In the genomic region with DNA sequence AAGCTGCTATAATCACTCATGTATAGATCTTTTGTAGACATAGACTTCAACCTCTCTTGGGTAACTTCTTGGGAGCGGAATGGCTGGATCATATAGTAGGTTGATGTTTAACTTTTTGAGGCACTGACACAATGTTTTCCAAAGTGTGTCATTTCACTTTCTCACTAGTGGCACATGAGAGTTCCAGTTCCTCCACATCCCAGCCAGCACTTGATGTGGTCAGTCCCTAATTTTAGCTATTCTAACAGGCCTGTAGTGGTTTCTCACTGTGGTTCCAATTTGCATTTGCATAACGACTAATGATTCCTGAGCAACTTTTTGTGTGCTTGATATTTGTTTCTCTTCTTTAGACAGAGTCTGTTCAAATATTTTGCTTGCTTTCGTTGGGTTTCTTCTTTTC, we compare ENCODE assay signal across 30 cellular contexts.
"Had no signal": no experiment of that assay in that cellular context is flagged by ENCODE, and none has a peak within 500 bp of the region (broad histone marks: within the 10 kb centered on the region; RNA-seq: fewer than 3 reads in every experiment).

No MANE protein-coding gene starts in this region.

- H3K36me3 Mint-ChIP-seq: mesothelial cell of epicardium; neural progenitor cell; stimulated activated memory B cell treated with anti-CD40 and anti-IgM and Interleukin-4, amounts not matched to agents 10 μg/mL and 1 μg/mL and 100 μg/mL, for 72 hours; type B pancreatic cell had no signal

- H3K4me3 ChIP-seq: left ventricle myocardium inferior, lung, neural progenitor cell, ovary, right atrium auricular region, right lobe of liver, smooth muscle cell, tibial nerve, uterus had no signal

- H3K9me3 Mint-ChIP-seq: type B pancreatic cell had no signal

- H3K27ac Mint-ChIP-seq: immature natural killer cell; mesothelial cell of epicardium; natural killer cell; nephron progenitor cell; neural progenitor cell; progenitor cell of endocrine pancreas; stimulated activated memory B cell treated with anti-CD40 and anti-IgM and Interleukin-4, amounts not matched to agents 10 μg/mL and 1 μg/mL and 100 μg/mL, for 72 hours; stimulated activated naive CD8-positive, alpha-beta T cell treated with anti-CD3 and anti-CD28 coated beads, Interleukin-15, amount 100 ng/mL, for 72 hours; type B pancreatic cell had no signal

- H3K4me1 ChIP-seq: left ventricle myocardium inferior, right atrium auricular region, right lobe of liver, tibial nerve, uterus had no signal

- H3K27me3 Mint-ChIP-seq: progenitor cell of endocrine pancreas, type B pancreatic cell had no signal

- H3K4me3 Mint-ChIP-seq: immature natural killer cell; mesothelial cell of epicardium; naive B cell; natural killer cell; stimulated activated memory B cell treated with anti-CD40 and anti-IgM and Interleukin-4, amounts not matched to agents 10 μg/mL and 1 μg/mL and 100 μg/mL, for 72 hours; stimulated activated naive CD8-positive, alpha-beta T cell treated with anti-CD3 and anti-CD28 coated beads, Interleukin-15, amount 100 ng/mL, for 72 hours; type B pancreatic cell had no signal

- H3K36me3 ChIP-seq: left ventricle myocardium inferior, neural progenitor cell, neutrophil, ovary, right atrium auricular region, right lobe of liver, tibial nerve, uterus had no signal

- H3K9me3 ChIP-seq: neutrophil, right lobe of liver, uterus had no signal

- H3K9ac ChIP-seq: neural progenitor cell had no signal

- H3K27ac ChIP-seq: left ventricle myocardium inferior, neural progenitor cell, neutrophil, ovary, right atrium auricular region, right lobe of liver, tibial nerve, uterus had no signal

- H3K27me3 ChIP-seq: neural progenitor cell, neutrophil, ovary, right atrium auricular region, right lobe of liver, tibial nerve, uterus had no signal

- DNase-seq: hypothalamus; immature natural killer cell; kidney; left colon; left ventricle myocardium inferior; mesendoderm; naive B cell; natural killer cell; nephron progenitor cell; occipital lobe; ovary; right lobe of liver; stimulated activated CD4-positive, alpha-beta T cell treated with anti-CD3 and anti-CD28 coated beads, Interleukin-1b, Interleukin-23, amount 100 ng/mL, for 48 hours; stimulated activated CD4-positive, alpha-beta T cell treated with anti-CD3 and anti-CD28 coated beads, Interleukin-2, amount 100 ng/mL, for 48 hours; stimulated activated CD4-positive, alpha-beta T cell treated with anti-CD3 and anti-CD28 coated beads, Interleukin-4, amount 100 ng/mL, for 4 hours; stimulated activated CD8-positive, alpha-beta memory T cell treated with anti-CD3 and anti-CD28 coated beads, Interleukin-4, amount 100 ng/mL, for 48 hours; stimulated activated naive CD4-positive, alpha-beta T cell treated with Interleukin-2 at 50 U/mL for 16 hours; stimulated activated naive CD8-positive, alpha-beta T cell treated with anti-CD3 and anti-CD28 coated beads, Interleukin-15, amount 100 ng/mL, for 72 hours; substantia nigra; uterus had no signal

- H3K4me1 Mint-ChIP-seq: mesothelial cell of epicardium; stimulated activated memory B cell treated with anti-CD40 and anti-IgM and Interleukin-4, amounts not matched to agents 10 μg/mL and 1 μg/mL and 100 μg/mL, for 72 hours; stimulated activated naive CD8-positive, alpha-beta T cell treated with anti-CD3 and anti-CD28 coated beads, Interleukin-15, amount 100 ng/mL, for 72 hours had no signal
